Comparison of ENCODE assay signal across 13 cellular contexts in genomic region chr22:29302681-29303465, GRCh38. TPM values are rescaled to one million over a fixed set of nuclear protein-coding genes. Genes with fewer than 3 reads are reported as not detected.
DNase-seq lines count a peak whose midpoint lies in the region; ATAC-seq and TF ChIP-seq lines count a peak whose summit lies in the region.
"Had no signal": no experiment of that assay in that cellular context is flagged by ENCODE, and none has a peak within 500 bp of the region (broad histone marks: within the 10 kb centered on the region; RNA-seq: fewer than 3 reads in every experiment).

No MANE protein-coding gene starts in this region.

- H3K27ac ChIP-seq in mammary epithelial cell (ENCODE audit: insufficient read depth, low read depth, low read length) (no peak overlapping the region), upper lobe of left lung (peak overlapping the region in 3 of 4 donors; percentile 26 to 61 (median 45))

- CTCF ChIA-PET in MCF 10A (lab: Yijun Ruan, JAX) = interaction anchor here (1.2 kb wide), 1 partner anchor 56 kb away, joined by 3 read pairs; no protein-coding TSS in a partner anchor
- CTCF ChIA-PET in mammary epithelial cell (lab: Charles Lee; ENCODE audit: low non-redundant PET) = no interaction called here

- no peak for TF ChIP-seq CTCF in MCF 10A (IDR thresholded peaks at IDR 0.05; ENCODE audit: unreplicated experiment)
- no peak for TF ChIP-seq CTCF in mammary epithelial cell (conservative IDR thresholded peaks at IDR 0.05 in 1 of 2, IDR thresholded peaks at IDR 0.05 in 1 of 2; ENCODE audit: extremely low read depth in 1 of 2, insufficient read depth in 1 of 2, low read depth in 1 of 2, low read length in 2 of 2)
- no peak for TF ChIP-seq CTCF in upper lobe of left lung (IDR thresholded peaks at IDR 0.05)

- no peaks in the 10 kb centered on the region for H3K9me3 Mint-ChIP-seq in MCF 10A (ENCODE audit: unreplicated experiment)
- H3K9me3 Mint-ChIP-seq: activated T-helper 1 cell treated with anti-CD3 and anti-CD28 coated beads, Interleukin-12 subunit alpha, Interleukin-12 subunit beta, Interleukin-2, Interleukin-4 antibody, amounts not matched to agents 30 ng/mL and 10 ng/mL and 1 ng/mL, durations not matched to agents 14 hours and 24 hours and 36 hours; central memory CD8-positive, alpha-beta T cell; IgD-negative memory B cell; nephron progenitor cell had no signal

- ATAC-seq in upper lobe of left lung (ENCODE audit: low FRiP score in 2 of 2) = peak in 1 of 2 donors; percentile 6

- in situ Hi-C loops in mammary epithelial cell (cut with MboI; ENCODE audit: low sequenced_read_pairs in 2 of 2) = no loop called here

- H3K36me3 ChIP-seq in mammary epithelial cell (ENCODE audit: insufficient read depth, low read length) = peaks cover 12% of the 10 kb centered on the region
- peaks cover 19 to 36% (median 35%) of the 10 kb centered on the region in 4 donors for H3K36me3 ChIP-seq in upper lobe of left lung

- H3K4me1 Mint-ChIP-seq in MCF 10A (ENCODE audit: insufficient read depth, unreplicated experiment) = peaks cover 7% of the 10 kb centered on the region

- BruUV-seq in MCF 10A (replicated peaks; lab: Mats Ljungman, UMichigan) (no TSS peak), mammary epithelial cell (replicated peaks; lab: Mats Ljungman, UMichigan) (no TSS peak)

- TF ChIP-seq POLR2A in upper lobe of left lung (IDR thresholded peaks at IDR 0.05) = no peak

- dilution Hi-C loops in mammary epithelial cell (cut with HindIII; ENCODE audit: low sequenced_read_pairs) = no loop called here

- peaks cover 33% of the 10 kb centered on the region for H3K36me3 Mint-ChIP-seq in MCF 10A (ENCODE audit: insufficient read depth, unreplicated experiment)

- H3K4me1 ChIP-seq in mammary epithelial cell (ENCODE audit: insufficient read depth, low read length) = peaks cover 10% of the 10 kb centered on the region
- H3K4me1 ChIP-seq in upper lobe of left lung = peaks cover 16 to 35% (median 21%) of the 10 kb centered on the region in 4 donors

- no peak overlapping the region for H2AFZ ChIP-seq in mammary epithelial cell (ENCODE audit: low read depth, low read length)

- H3K27me3 ChIP-seq in mammary epithelial cell (ENCODE audit: insufficient read depth, low read length) (no peaks in the 10 kb centered on the region), upper lobe of left lung (no peaks in the 10 kb centered on the region)

- DNase-seq in MCF 10A (ENCODE audit: unreplicated experiment) (peak; percentile 23), mammary epithelial cell (no peak), amniotic epithelial cell (ENCODE audit: low read depth) (peak; percentile 29), midbrain (lab: John Stamatoyannopoulos, UW) (peak; percentile 31), upper lobe of left lung (peak in 1 of 2 donors; percentile 68), MV-4-11 (lab: John Stamatoyannopoulos, UW) (no peak), NCI-H510A treated with DMSO at 0.1 percent for 48 hours (lab: John Stamatoyannopoulos, UW) (no peak), 8988T (no peak)
- DNase-seq: NCI-H2081 treated with DMSO at 0.1 percent for 48 hours, nephron progenitor cell had no signal

- no peak overlapping the region for H3K4me2 ChIP-seq in mammary epithelial cell (ENCODE audit: insufficient read depth, low read depth, low read length)

- H3K4me3 Mint-ChIP-seq in MCF 10A (ENCODE audit: unreplicated experiment) = no peak overlapping the region
- H3K4me3 Mint-ChIP-seq: activated T-helper 1 cell treated with anti-CD3 and anti-CD28 coated beads, Interleukin-12 subunit alpha, Interleukin-12 subunit beta, Interleukin-2, Interleukin-4 antibody, amounts not matched to agents 30 ng/mL and 10 ng/mL and 1 ng/mL, durations not matched to agents 14 hours and 24 hours and 36 hours; central memory CD8-positive, alpha-beta T cell; nephron progenitor cell had no signal

- intact Hi-C loops in MCF 10A (cut with micrococcal nuclease) (loop anchor here (10.0 kb wide), 1 partner anchor 82 kb away; the partner anchor contains the start of gene AP1B1), mammary epithelial cell (cut with micrococcal nuclease) (no loop called here)

- H3K27me3 Mint-ChIP-seq in MCF 10A (ENCODE audit: insufficient read depth, unreplicated experiment) = no peaks in the 10 kb centered on the region

- H3K9me3 ChIP-seq in mammary epithelial cell (replicated peaks; ENCODE audit: insufficient read depth, low read length) = no peaks in the 10 kb centered on the region
- no peaks in the 10 kb centered on the region for H3K9me3 ChIP-seq in upper lobe of left lung

- POLR2A ChIA-PET in MCF 10A (lab: Yijun Ruan, JAX) = interaction anchor here (0.6 to 1.0 kb wide), 2 partner anchors 10 to 41 kb away, joined by 3 to 4 read pairs; no protein-coding TSS in a partner anchor

- H3K9ac ChIP-seq in mammary epithelial cell (ENCODE audit: insufficient read depth, low read length) = no peak overlapping the region

- no peaks in the 10 kb centered on the region for H4K20me1 ChIP-seq in mammary epithelial cell (ENCODE audit: insufficient read depth, low read length)

- H3K79me2 ChIP-seq in mammary epithelial cell (ENCODE audit: insufficient read depth, low read length) = peaks cover 8% of the 10 kb centered on the region

- no peak overlapping the region for H3K27ac Mint-ChIP-seq in MCF 10A (ENCODE audit: low read depth, unreplicated experiment)
- H3K27ac Mint-ChIP-seq: activated T-helper 1 cell treated with anti-CD3 and anti-CD28 coated beads, Interleukin-12 subunit alpha, Interleukin-12 subunit beta, Interleukin-2, Interleukin-4 antibody, amounts not matched to agents 30 ng/mL and 10 ng/mL and 1 ng/mL, durations not matched to agents 14 hours and 24 hours and 36 hours had no signal

- H3K4me3 ChIP-seq in mammary epithelial cell (replicated peaks in 1 of 3; ENCODE audit: insufficient read depth in 1 of 3, low read depth in 2 of 3, low read length in 3 of 3) = no peak overlapping the region
- no peak overlapping the region for H3K4me3 ChIP-seq in upper lobe of left lung

- TF ChIP-seq EP300 in upper lobe of left lung (IDR thresholded peaks at IDR 0.05) = no peak

- 50% methylated on average over 10 of the region's 13 CpGs for WGBS in mammary epithelial cell (ENCODE audit: low coverage, missing lambda C conversion rate)
- 44% methylated on average over 13 of the region's 13 CpGs; no CpG with 5 or more reads in 1 of the 2 donors for WGBS in upper lobe of left lung, 2 donors

RNA-seq across cellular contexts. Expression of gene GAS2L1, which starts 3.6 kb away (rescaled TPM):
- total RNA-seq in MCF 10A (2022) (15.3 and 17.2 TPM in 2 replicates), mammary epithelial cell (10 to 100 TPM; 15.8 to 29.7 TPM), upper lobe of left lung (10 to 100 TPM; 14.4 to 63.4 (median 36.1) TPM)
- 27.6 TPM for polyA plus RNA-seq in mammary epithelial cell
- 7.9 TPM for polyA minus RNA-seq in mammary epithelial cell

RNA-seq across cellular contexts. Expression of gene RASL10A, which starts 12.6 kb away (rescaled TPM):
- total RNA-seq in MCF 10A (2022) = 0.52 and 0.82 TPM in 2 replicates
- under 1 TPM in 1 of 2 donors, not detected in 1; 0.66 TPM for total RNA-seq in mammary epithelial cell
- not detected for polyA plus RNA-seq in mammary epithelial cell
- polyA minus RNA-seq in mammary epithelial cell = not detected
- 10 to 100 TPM in 1 of 6 donors, 1 to 10 TPM in 5; 1.2 to 33.5 (median 2.0) TPM for total RNA-seq in upper lobe of left lung
- polyA plus RNA-seq: IgD-negative memory B cell had no signal

RNA-seq across cellular contexts. Expression of gene EWSR1, which starts 34.8 kb away (rescaled TPM):
- total RNA-seq in MCF 10A (2022) = 403 and 486 TPM in 2 replicates
- total RNA-seq in mammary epithelial cell = 100 to 1,000 TPM; 164 to 307 TPM
- polyA plus RNA-seq in mammary epithelial cell = 307 TPM
- 305 TPM for polyA minus RNA-seq in mammary epithelial cell
- 100 to 1,000 TPM; 156 to 293 (median 183) TPM for total RNA-seq in upper lobe of left lung

RNA-seq across cellular contexts. Expression of gene RHBDD3, which starts 35.1 kb away (rescaled TPM):
- 32.5 and 48.0 TPM in 2 replicates for total RNA-seq in MCF 10A (2022)
- 10 to 100 TPM; 18.0 to 25.7 TPM for total RNA-seq in mammary epithelial cell
- polyA plus RNA-seq in mammary epithelial cell = 14.1 TPM
- 5.2 TPM for polyA minus RNA-seq in mammary epithelial cell
- total RNA-seq in upper lobe of left lung = 10 to 100 TPM; 17.3 to 47.1 (median 27.9) TPM

Comparison
In these comparisons a context has a peak if more than half of its experiments do, and no peak if none do; other contexts are left out.
1. DNase-seq: peak in MCF 10A (single experiment), amniotic epithelial cell (single experiment) and midbrain (single experiment); none in mammary epithelial cell (single experiment), MV-4-11 (single experiment), NCI-H510A treated with DMSO at 0.1 percent for 48 hours (single experiment) and 8988T (single experiment).